Comparison of ENCODE assay signal across 8 cellular contexts in genomic region chr12:92649511-92650227, GRCh38. TPM values are rescaled to one million over a fixed set of nuclear protein-coding genes. Genes with fewer than 3 reads are reported as not detected.
DNase-seq lines count a peak whose midpoint lies in the region; ATAC-seq and TF ChIP-seq lines count a peak whose summit lies in the region.

No MANE protein-coding gene starts in this region.

- H3K36me3 ChIP-seq in DND-41 (ENCODE audit: insufficient read depth, low read length) = no peaks in the 10 kb centered on the region
- H3K36me3 ChIP-seq in ovary = no peaks in the 10 kb centered on the region
- H3K36me3 ChIP-seq in upper lobe of left lung = no peaks in the 10 kb centered on the region

- H3K27ac ChIP-seq in DND-41 (ENCODE audit: low read length) (no peak overlapping the region), foreskin keratinocyte (peak overlapping the region; percentile 32), ovary (no peak overlapping the region), upper lobe of left lung (peak overlapping the region in 1 of 4 donors; percentile 38)

- TF ChIP-seq POLR2A in ovary (IDR thresholded peaks at IDR 0.05) (no peak), upper lobe of left lung (IDR thresholded peaks at IDR 0.05) (no peak)

- H3K4me1 ChIP-seq in DND-41 (ENCODE audit: insufficient read depth, low read length) (no peaks in the 10 kb centered on the region), foreskin keratinocyte (peaks cover 17% of the 10 kb centered on the region), ovary (ENCODE audit: insufficient read depth) (no peaks in the 10 kb centered on the region), upper lobe of left lung (peaks cover 0 to 10% (median 7%) of the 10 kb centered on the region in 4 donors)

- H3K9me3 ChIP-seq in DND-41 (ENCODE audit: insufficient read depth, low read length, severe bottlenecking) = no peaks in the 10 kb centered on the region
- no peaks in the 10 kb centered on the region for H3K9me3 ChIP-seq in ovary
- no peaks in the 10 kb centered on the region for H3K9me3 ChIP-seq in upper lobe of left lung

- H3K36me3 Mint-ChIP-seq in activated T-helper 2 cell treated with anti-CD3 and anti-CD28 coated beads, Interferon-gamma antibody, Interleukin-2, Interleukin-4, amounts not matched to agents 10 μg/mL and 5 μg/mL and 100 μg/mL, durations not matched to agents 14 hours and 24 hours and 36 hours (ENCODE audit: low read depth) = no peaks in the 10 kb centered on the region

- 38 to 54% (median 44%) methylated on average over 11 of the region's 11 CpGs for WGBS in ovary, 3 donors
- WGBS in upper lobe of left lung, 2 donors = 26 to 34% methylated on average over 11 of the region's 11 CpGs

- H3K27ac Mint-ChIP-seq in activated T-helper 2 cell treated with anti-CD3 and anti-CD28 coated beads, Interferon-gamma antibody, Interleukin-2, Interleukin-4, amounts not matched to agents 10 μg/mL and 5 μg/mL and 100 μg/mL, durations not matched to agents 14 hours and 24 hours and 36 hours = no peak overlapping the region

- intact Hi-C loops in activated T-helper 2 cell treated with anti-CD3 and anti-CD28 coated beads, Interferon-gamma antibody, Interleukin-2, Interleukin-4, amounts not matched to agents 10 μg/mL and 5 μg/mL and 100 μg/mL, durations not matched to agents 14 hours and 24 hours and 36 hours (cut with micrococcal nuclease) = loop anchor here (1.0 to 10.0 kb wide), 7 partner anchors 75 to 1287 kb away; partner anchors contain the start of gene BTG1
- intact Hi-C loops in ovary (cut with DNase I) = loop anchor here in 1 of 4 donors (10.0 kb wide), 1 partner anchor 1265 kb away; no protein-coding TSS in a partner anchor

- H2AFZ ChIP-seq in DND-41 (ENCODE audit: low read depth, low read length) = no peak overlapping the region

- peak; percentile 83 for TF ChIP-seq CTCF in DND-41 (IDR thresholded peaks at IDR 0.05; ENCODE audit: borderline replicate concordance, extremely low read depth, low read length, poor library complexity, severe bottlenecking)
- peak; percentile 89 for TF ChIP-seq CTCF in foreskin keratinocyte (conservative IDR thresholded peaks at IDR 0.05)
- peak; percentile 32 to 66 (median 42) for TF ChIP-seq CTCF in ovary (IDR thresholded peaks at IDR 0.05)
- TF ChIP-seq CTCF in upper lobe of left lung (IDR thresholded peaks at IDR 0.05) = peak; percentile 53 to 81 (median 68)

- H3K4me3 Mint-ChIP-seq in activated T-helper 2 cell treated with anti-CD3 and anti-CD28 coated beads, Interferon-gamma antibody, Interleukin-2, Interleukin-4, amounts not matched to agents 10 μg/mL and 5 μg/mL and 100 μg/mL, durations not matched to agents 14 hours and 24 hours and 36 hours (ENCODE audit: low read depth) = no peak overlapping the region

- H3K9ac ChIP-seq in DND-41 (ENCODE audit: low read depth, low read length) = no peak overlapping the region

- H4K20me1 ChIP-seq in DND-41 (ENCODE audit: insufficient read depth, low read length) = no peaks in the 10 kb centered on the region

- no peaks in the 10 kb centered on the region for H3K27me3 ChIP-seq in DND-41 (ENCODE audit: insufficient read depth, low read length, poor library complexity)
- H3K27me3 ChIP-seq in foreskin keratinocyte = no peaks in the 10 kb centered on the region
- no peaks in the 10 kb centered on the region for H3K27me3 ChIP-seq in ovary
- H3K27me3 ChIP-seq in upper lobe of left lung = no peaks in the 10 kb centered on the region

- no peak for TF ChIP-seq EP300 in ovary (IDR thresholded peaks at IDR 0.05)
- no peak for TF ChIP-seq EP300 in upper lobe of left lung (IDR thresholded peaks at IDR 0.05)

- H3K79me2 ChIP-seq in DND-41 (ENCODE audit: insufficient read depth, low read length) = no peaks in the 10 kb centered on the region

- H3K4me3 ChIP-seq in DND-41 (ENCODE audit: low read depth in 1 of 2, low read length in 2 of 2) (no peak overlapping the region), ovary (no peak overlapping the region), upper lobe of left lung (no peak overlapping the region)

- H3K27me3 Mint-ChIP-seq in activated T-helper 2 cell treated with anti-CD3 and anti-CD28 coated beads, Interferon-gamma antibody, Interleukin-2, Interleukin-4, amounts not matched to agents 10 μg/mL and 5 μg/mL and 100 μg/mL, durations not matched to agents 14 hours and 24 hours and 36 hours (ENCODE audit: low read depth) = peaks cover 15% of the 10 kb centered on the region

- no peaks in the 10 kb centered on the region for H3K9me3 Mint-ChIP-seq in activated T-helper 2 cell treated with anti-CD3 and anti-CD28 coated beads, Interferon-gamma antibody, Interleukin-2, Interleukin-4, amounts not matched to agents 10 μg/mL and 5 μg/mL and 100 μg/mL, durations not matched to agents 14 hours and 24 hours and 36 hours

- H3K4me1 Mint-ChIP-seq in activated T-helper 2 cell treated with anti-CD3 and anti-CD28 coated beads, Interferon-gamma antibody, Interleukin-2, Interleukin-4, amounts not matched to agents 10 μg/mL and 5 μg/mL and 100 μg/mL, durations not matched to agents 14 hours and 24 hours and 36 hours (ENCODE audit: low read depth) = peaks cover 2% of the 10 kb centered on the region

- H3K4me2 ChIP-seq in DND-41 (ENCODE audit: insufficient read depth, low read length) = no peak overlapping the region

- DNase-seq in DND-41 (peak; percentile 62), LHCN-M2 (ENCODE audit: low read depth) (peak; percentile 92), RPMI7951 (ENCODE audit: low read depth) (peak; percentile 82), foreskin keratinocyte (peak; percentile 46 to 70), ovary (peak in 4 of 5 donors; percentile 22 to 61 (median 36)), upper lobe of left lung (peak in 1 of 2 donors; percentile 73)
- DNase-seq in activated T-helper 2 cell treated with anti-CD3 and anti-CD28 coated beads, Interferon-gamma antibody, Interleukin-2, Interleukin-4, amounts not matched to agents 10 μg/mL and 5 μg/mL and 100 μg/mL, durations not matched to agents 14 hours and 24 hours and 36 hours (ENCODE audit: low spot score) = peak; percentile 21

- peak; percentile 89 for ATAC-seq in DND-41 (ENCODE audit: insufficient read depth, low read depth)
- peak; percentile 86 for ATAC-seq in GM21737 (IDR thresholded peaks at IDR 0.05; ENCODE audit: unreplicated experiment)
- peak; percentile 83 for ATAC-seq in foreskin keratinocyte
- peak; percentile 88 to 91 for ATAC-seq in upper lobe of left lung (ENCODE audit: low FRiP score in 2 of 2)

RNA-seq across cellular contexts. Expression of gene PLEKHG7, which starts 53.1 kb away (rescaled TPM):
- not detected in 2 replicates for total RNA-seq in LHCN-M2 (2014; rRNA removed)
- 0.06 TPM for polyA plus RNA-seq in LHCN-M2 (2012)
- not detected in 2 replicates for total RNA-seq in RPMI7951 (2014; rRNA removed; shearing (Covaris generic))
- not detected in 2 replicates for total RNA-seq in activated T-helper 2 cell treated with anti-CD3 and anti-CD28 coated beads, Interferon-gamma antibody, Interleukin-2, Interleukin-4, amounts not matched to agents 10 μg/mL and 5 μg/mL and 100 μg/mL, durations not matched to agents 14 hours and 24 hours and 36 hours
- not detected in 2 replicates for total RNA-seq in foreskin keratinocyte
- not detected in 2 replicates for polyA plus RNA-seq in foreskin keratinocyte
- 1 to 10 TPM in 1 of 7 donors, under 1 TPM in 4, not detected in 2; 0.20 to 6.1 (median 0.36) TPM for total RNA-seq in ovary
- polyA plus RNA-seq in ovary = not detected
- total RNA-seq in upper lobe of left lung = 10 to 100 TPM in 2 of 6 donors, 1 to 10 TPM in 2, under 1 TPM in 1, not detected in 1; 0.91 to 15.9 (median 2.0) TPM
